ENCODE assay signal across 1 cellular context in genomic region chr1:50195205-50195604, GRCh38.
TF ChIP-seq lines count a peak whose summit lies in the region.

No MANE protein-coding gene starts in this region.

TF ChIP-seq in GM23338, 12 proteins besides CTCF, POLR2A, EP300 and RAD21:
- TF ChIP-seq, protein P1, sequence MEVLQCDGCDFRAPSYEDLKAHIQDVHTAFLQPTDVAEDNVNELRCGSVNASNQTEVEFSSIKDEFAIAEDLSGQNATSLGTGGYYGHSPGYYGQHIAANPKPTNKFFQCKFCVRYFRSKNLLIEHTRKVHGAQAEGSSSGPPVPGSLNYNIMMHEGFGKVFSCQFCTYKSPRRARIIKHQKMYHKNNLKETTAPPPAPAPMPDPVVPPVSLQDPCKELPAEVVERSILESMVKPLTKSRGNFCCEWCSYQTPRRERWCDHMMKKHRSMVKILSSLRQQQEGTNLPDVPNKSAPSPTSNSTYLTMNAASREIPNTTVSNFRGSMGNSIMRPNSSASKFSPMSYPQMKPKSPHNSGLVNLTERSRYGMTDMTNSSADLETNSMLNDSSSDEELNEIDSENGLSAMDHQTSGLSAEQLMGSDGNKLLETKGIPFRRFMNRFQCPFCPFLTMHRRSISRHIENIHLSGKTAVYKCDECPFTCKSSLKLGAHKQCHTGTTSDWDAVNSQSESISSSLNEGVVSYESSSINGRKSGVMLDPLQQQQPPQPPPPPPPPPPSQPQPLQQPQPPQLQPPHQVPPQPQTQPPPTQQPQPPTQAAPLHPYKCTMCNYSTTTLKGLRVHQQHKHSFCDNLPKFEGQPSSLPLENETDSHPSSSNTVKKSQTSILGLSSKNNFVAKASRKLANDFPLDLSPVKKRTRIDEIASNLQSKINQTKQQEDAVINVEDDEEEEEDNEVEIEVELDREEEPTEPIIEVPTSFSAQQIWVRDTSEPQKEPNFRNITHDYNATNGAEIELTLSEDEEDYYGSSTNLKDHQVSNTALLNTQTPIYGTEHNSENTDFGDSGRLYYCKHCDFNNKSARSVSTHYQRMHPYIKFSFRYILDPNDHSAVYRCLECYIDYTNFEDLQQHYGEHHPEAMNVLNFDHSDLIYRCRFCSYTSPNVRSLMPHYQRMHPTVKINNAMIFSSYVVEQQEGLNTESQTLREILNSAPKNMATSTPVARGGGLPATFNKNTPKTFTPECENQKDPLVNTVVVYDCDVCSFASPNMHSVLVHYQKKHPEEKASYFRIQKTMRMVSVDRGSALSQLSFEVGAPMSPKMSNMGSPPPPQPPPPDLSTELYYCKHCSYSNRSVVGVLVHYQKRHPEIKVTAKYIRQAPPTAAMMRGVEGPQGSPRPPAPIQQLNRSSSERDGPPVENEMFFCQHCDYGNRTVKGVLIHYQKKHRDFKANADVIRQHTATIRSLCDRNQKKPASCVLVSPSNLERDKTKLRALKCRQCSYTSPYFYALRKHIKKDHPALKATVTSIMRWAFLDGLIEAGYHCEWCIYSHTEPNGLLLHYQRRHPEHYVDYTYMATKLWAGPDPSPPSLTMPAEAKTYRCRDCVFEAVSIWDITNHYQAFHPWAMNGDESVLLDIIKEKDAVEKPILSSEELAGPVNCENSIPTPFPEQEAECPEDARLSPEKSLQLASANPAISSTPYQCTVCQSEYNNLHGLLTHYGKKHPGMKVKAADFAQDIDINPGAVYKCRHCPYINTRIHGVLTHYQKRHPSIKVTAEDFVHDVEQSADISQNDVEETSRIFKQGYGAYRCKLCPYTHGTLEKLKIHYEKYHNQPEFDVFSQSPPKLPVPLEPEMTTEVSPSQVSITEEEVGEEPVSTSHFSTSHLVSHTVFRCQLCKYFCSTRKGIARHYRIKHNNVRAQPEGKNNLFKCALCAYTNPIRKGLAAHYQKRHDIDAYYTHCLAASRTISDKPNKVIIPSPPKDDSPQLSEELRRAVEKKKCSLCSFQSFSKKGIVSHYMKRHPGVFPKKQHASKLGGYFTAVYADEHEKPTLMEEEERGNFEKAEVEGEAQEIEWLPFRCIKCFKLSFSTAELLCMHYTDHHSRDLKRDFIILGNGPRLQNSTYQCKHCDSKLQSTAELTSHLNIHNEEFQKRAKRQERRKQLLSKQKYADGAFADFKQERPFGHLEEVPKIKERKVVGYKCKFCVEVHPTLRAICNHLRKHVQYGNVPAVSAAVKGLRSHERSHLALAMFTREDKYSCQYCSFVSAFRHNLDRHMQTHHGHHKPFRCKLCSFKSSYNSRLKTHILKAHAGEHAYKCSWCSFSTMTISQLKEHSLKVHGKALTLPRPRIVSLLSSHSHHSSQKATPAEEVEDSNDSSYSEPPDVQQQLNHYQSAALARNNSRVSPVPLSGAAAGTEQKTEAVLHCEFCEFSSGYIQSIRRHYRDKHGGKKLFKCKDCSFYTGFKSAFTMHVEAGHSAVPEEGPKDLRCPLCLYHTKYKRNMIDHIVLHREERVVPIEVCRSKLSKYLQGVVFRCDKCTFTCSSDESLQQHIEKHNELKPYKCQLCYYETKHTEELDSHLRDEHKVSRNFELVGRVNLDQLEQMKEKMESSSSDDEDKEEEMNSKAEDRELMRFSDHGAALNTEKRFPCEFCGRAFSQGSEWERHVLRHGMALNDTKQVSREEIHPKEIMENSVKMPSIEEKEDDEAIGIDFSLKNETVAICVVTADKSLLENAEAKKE (CRISPR knock-in tag; IDR thresholded peaks at IDR 0.05): no peak
- TF ChIP-seq ZNF331 (CRISPR knock-in tag; IDR thresholded peaks at IDR 0.05; ENCODE audit: low read depth) (no peak), ETS1 (IDR thresholded peaks at IDR 0.05) (no peak), JUNB (IDR thresholded peaks at IDR 0.05; ENCODE audit: unreplicated experiment) (no peak)
